ENCODE assay signal across 2 cellular contexts in genomic region chr1:145906954-145907755, GRCh38.
A peak's percentile ranks its signal among the peaks of the same experiment; 100 is the strongest.
TF ChIP-seq lines count a peak whose summit lies in the region.

No MANE protein-coding gene starts in this region.

TF ChIP-seq in HEK293, 187 proteins besides CTCF, POLR2A, EP300 and RAD21:
- no peak for TF ChIP-seq ZNF664 (tag by site-specific recombination; IDR thresholded peaks at IDR 0.05)
- TF ChIP-seq ZNF362 (tag by site-specific recombination; IDR thresholded peaks at IDR 0.05), result peak; percentile 23; the same call in 1 of the 2 replicates
- TF ChIP-seq ZBTB20 (tag by site-specific recombination; IDR thresholded peaks at IDR 0.05), result peak; percentile 71

TF ChIP-seq in K562, 482 proteins besides CTCF, POLR2A, EP300 and RAD21:
- no peak for TF ChIP-seq ZNF347 (CRISPR knock-in tag; IDR thresholded peaks at IDR 0.05; ENCODE audit: low read depth)
- TF ChIP-seq ZFP36 (IDR thresholded peaks at IDR 0.05; ENCODE audit: low read depth, low read length, partially characterized antibody), result no peak
- no peak for TF ChIP-seq IRF2 (CRISPR knock-in tag; IDR thresholded peaks at IDR 0.05)
- no peak for TF ChIP-seq KAT8 (IDR thresholded peaks at IDR 0.05; ENCODE audit: low read depth)
- no peak for TF ChIP-seq COPS2 (conservative IDR thresholded peaks at IDR 0.05)
- no peak for TF ChIP-seq EP400 (IDR thresholded peaks at IDR 0.05)
- TF ChIP-seq PRMT5 (CRISPR knock-in tag; IDR thresholded peaks at IDR 0.05), result no peak
- TF ChIP-seq TCF7 (IDR thresholded peaks at IDR 0.05; ENCODE audit: borderline replicate concordance), result no peak
- TF ChIP-seq E2F8 (IDR thresholded peaks at IDR 0.05; ENCODE audit: low read depth, partially characterized antibody), result no peak
- no peak for TF ChIP-seq ETS2 (tag; IDR thresholded peaks at IDR 0.05; ENCODE audit: borderline replicate concordance, poor library complexity, severe bottlenecking)
- TF ChIP-seq FOS (IDR thresholded peaks at IDR 0.05; ENCODE audit: extremely low read depth, insufficient read length), result no peak
- TF ChIP-seq CTBP1 (IDR thresholded peaks at IDR 0.05; ENCODE audit: borderline replicate concordance), result no peak
- TF ChIP-seq HEY1 (CRISPR knock-in tag; IDR thresholded peaks at IDR 0.05; ENCODE audit: borderline replicate concordance), result no peak
- no peak for TF ChIP-seq NFIX (CRISPR knock-in tag; IDR thresholded peaks at IDR 0.05; ENCODE audit: low read depth)
- TF ChIP-seq MIER1 (IDR thresholded peaks at IDR 0.05; ENCODE audit: low read depth), result no peak
- TF ChIP-seq DLX4 (CRISPR knock-in tag; IDR thresholded peaks at IDR 0.05), result no peak
- TF ChIP-seq LARP7 (IDR thresholded peaks at IDR 0.05), result no peak
- TF ChIP-seq PBX2 (CRISPR knock-in tag; IDR thresholded peaks at IDR 0.05; ENCODE audit: low read depth), result no peak
- no peak for TF ChIP-seq PBX2 (tag; conservative IDR thresholded peaks at IDR 0.05; ENCODE audit: low read depth)
